In genomic region chr10:48442090-48442808, GRCh38 we compare ENCODE assay signal across 16 cellular contexts.
"Had no signal": no experiment of that assay in that cellular context is flagged by ENCODE, and none has a peak within 500 bp of the region (broad histone marks: within the 10 kb centered on the region; RNA-seq: fewer than 3 reads in every experiment).

No MANE protein-coding gene starts in this region.

- DNase-seq: activated CD4-positive, alpha-beta T cell treated with anti-CD3 and anti-CD28 coated beads, Interleukin-2, amount 10 ng/mL, durations not matched to agents 7 days and 5 days; activated CD8-positive, alpha-beta memory T cell treated with anti-CD3 and anti-CD28 coated beads, Interleukin-2, amount 50 U/mL, for 48 hours; effector memory CD8-positive, alpha-beta T cell; heart right ventricle; naive thymus-derived CD4-positive, alpha-beta T cell; stimulated activated CD4-positive, alpha-beta T cell treated with anti-CD3 and anti-CD28 coated beads, Interleukin-4, amount 100 ng/mL, for 4 hours; stimulated activated naive CD8-positive, alpha-beta T cell treated with anti-CD3 and anti-CD28 coated beads, Interleukin-15, amount 100 ng/mL, for 72 hours; testis; upper lobe of right lung had no signal

- H3K9me3 ChIP-seq: gastroesophageal sphincter, heart right ventricle, left lung, mucosa of descending colon, testis, upper lobe of right lung had no signal

- H3K4me3 Mint-ChIP-seq: activated CD4-positive, alpha-beta T cell treated with anti-CD3 and anti-CD28 coated beads, Interleukin-2, amount 10 ng/mL, durations not matched to agents 7 days and 5 days; activated T-helper 1 cell treated with anti-CD3 and anti-CD28 coated beads, Interleukin-12 subunit alpha, Interleukin-12 subunit beta, Interleukin-2, Interleukin-4 antibody, amounts not matched to agents 30 ng/mL and 10 ng/mL and 1 ng/mL, durations not matched to agents 14 hours and 24 hours and 36 hours; dendritic cell treated with granulocyte-macrophage colony-stimulating factor and Interleukin-4, amounts not matched to agents 40 ng/mL and 50 ng/mL, for 4 days; effector memory CD8-positive, alpha-beta T cell; naive thymus-derived CD4-positive, alpha-beta T cell; stimulated activated naive CD8-positive, alpha-beta T cell treated with anti-CD3 and anti-CD28 coated beads, Interleukin-15, amount 100 ng/mL, for 72 hours had no signal

- H3K4me1 ChIP-seq: gastroesophageal sphincter, heart right ventricle, left lung, testis, upper lobe of right lung had no signal

- H3K4me1 Mint-ChIP-seq: activated CD4-positive, alpha-beta T cell treated with anti-CD3 and anti-CD28 coated beads, Interleukin-2, amount 10 ng/mL, durations not matched to agents 7 days and 5 days; naive thymus-derived CD4-positive, alpha-beta T cell; stimulated activated naive CD8-positive, alpha-beta T cell treated with anti-CD3 and anti-CD28 coated beads, Interleukin-15, amount 100 ng/mL, for 72 hours had no signal

- H3K9me3 Mint-ChIP-seq: activated CD4-positive, alpha-beta T cell treated with anti-CD3 and anti-CD28 coated beads, Interleukin-2, amount 10 ng/mL, durations not matched to agents 7 days and 5 days; activated T-helper 1 cell treated with anti-CD3 and anti-CD28 coated beads, Interleukin-12 subunit alpha, Interleukin-12 subunit beta, Interleukin-2, Interleukin-4 antibody, amounts not matched to agents 30 ng/mL and 10 ng/mL and 1 ng/mL, durations not matched to agents 14 hours and 24 hours and 36 hours; dendritic cell treated with granulocyte-macrophage colony-stimulating factor and Interleukin-4, amounts not matched to agents 40 ng/mL and 50 ng/mL, for 4 days; effector memory CD8-positive, alpha-beta T cell; naive thymus-derived CD4-positive, alpha-beta T cell; stimulated activated naive CD8-positive, alpha-beta T cell treated with anti-CD3 and anti-CD28 coated beads, Interleukin-15, amount 100 ng/mL, for 72 hours had no signal

- H3K27me3 Mint-ChIP-seq: activated CD4-positive, alpha-beta T cell treated with anti-CD3 and anti-CD28 coated beads, Interleukin-2, amount 10 ng/mL, durations not matched to agents 7 days and 5 days; dendritic cell treated with granulocyte-macrophage colony-stimulating factor and Interleukin-4, amounts not matched to agents 40 ng/mL and 50 ng/mL, for 4 days; naive thymus-derived CD4-positive, alpha-beta T cell; stimulated activated naive CD8-positive, alpha-beta T cell treated with anti-CD3 and anti-CD28 coated beads, Interleukin-15, amount 100 ng/mL, for 72 hours had no signal

- H3K27me3 ChIP-seq: gastroesophageal sphincter, heart right ventricle, left lung, testis, upper lobe of right lung had no signal

- H3K27ac Mint-ChIP-seq: activated CD4-positive, alpha-beta T cell treated with anti-CD3 and anti-CD28 coated beads, Interleukin-2, amount 10 ng/mL, durations not matched to agents 7 days and 5 days; activated T-helper 1 cell treated with anti-CD3 and anti-CD28 coated beads, Interleukin-12 subunit alpha, Interleukin-12 subunit beta, Interleukin-2, Interleukin-4 antibody, amounts not matched to agents 30 ng/mL and 10 ng/mL and 1 ng/mL, durations not matched to agents 14 hours and 24 hours and 36 hours; dendritic cell treated with granulocyte-macrophage colony-stimulating factor and Interleukin-4, amounts not matched to agents 40 ng/mL and 50 ng/mL, for 4 days; effector memory CD8-positive, alpha-beta T cell; progenitor cell of endocrine pancreas; stimulated activated naive CD8-positive, alpha-beta T cell treated with anti-CD3 and anti-CD28 coated beads, Interleukin-15, amount 100 ng/mL, for 72 hours had no signal

- H3K27ac ChIP-seq: gastroesophageal sphincter, heart right ventricle, left lung, skin epidermis, testis, upper lobe of right lung had no signal

- ATAC-seq: effector memory CD8-positive, alpha-beta T cell; gastroesophageal sphincter; heart right ventricle; left lung; mucosa of descending colon; naive thymus-derived CD4-positive, alpha-beta T cell; stimulated activated naive CD8-positive, alpha-beta T cell treated with anti-CD3 and anti-CD28 coated beads, Interleukin-15, amount 100 ng/mL, for 72 hours; upper lobe of right lung had no signal

- H3K4me3 ChIP-seq: gastroesophageal sphincter, heart right ventricle, left lung, mucosa of descending colon, skin epidermis, testis, upper lobe of right lung had no signal
